Comparison of ENCODE assay signal across 8 cellular contexts in the genomic region with DNA sequence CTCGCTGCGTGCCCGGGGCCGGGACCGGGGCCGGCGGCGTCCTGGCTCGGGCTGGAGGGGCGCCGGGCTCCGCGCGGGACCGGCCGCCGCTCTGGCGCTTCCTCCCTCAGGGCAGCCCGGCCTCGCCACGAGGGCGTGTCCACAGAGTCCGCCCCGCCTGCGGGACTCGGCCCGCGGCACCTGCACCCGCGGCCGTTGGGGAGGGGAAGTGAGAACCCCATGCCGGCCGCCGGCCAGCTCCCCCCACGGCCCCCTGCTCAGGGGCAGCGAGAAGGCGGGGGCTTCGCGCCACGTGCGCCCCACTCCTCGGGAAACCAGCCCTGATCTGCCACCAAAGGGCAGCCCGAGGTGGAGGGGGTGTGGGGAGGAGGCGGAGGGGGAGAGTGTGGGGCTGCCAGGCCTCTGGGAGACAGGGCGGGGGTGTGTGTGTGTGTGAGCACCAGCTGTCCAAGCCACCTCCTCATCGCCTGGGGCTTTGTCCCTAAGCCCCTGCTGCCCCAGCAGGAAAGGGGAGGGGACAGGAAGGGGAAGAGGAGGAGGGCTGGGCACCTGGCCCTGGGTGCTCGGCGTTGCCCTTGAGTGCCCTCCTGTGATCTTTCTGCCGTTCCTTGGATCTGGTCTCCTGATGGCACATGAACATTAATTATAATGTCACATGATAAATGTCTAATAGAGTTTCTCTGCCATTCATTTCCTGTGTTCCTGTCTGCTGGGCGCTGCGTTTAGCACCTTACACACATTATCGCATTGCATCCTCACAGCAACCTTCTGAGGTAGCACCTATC. TPM values are rescaled to one million over a fixed set of nuclear protein-coding genes. Genes with fewer than 3 reads are reported as not detected.
DNase-seq lines count a peak whose midpoint lies in the region; ATAC-seq and TF ChIP-seq lines count a peak whose summit lies in the region.

A gene with protein sequence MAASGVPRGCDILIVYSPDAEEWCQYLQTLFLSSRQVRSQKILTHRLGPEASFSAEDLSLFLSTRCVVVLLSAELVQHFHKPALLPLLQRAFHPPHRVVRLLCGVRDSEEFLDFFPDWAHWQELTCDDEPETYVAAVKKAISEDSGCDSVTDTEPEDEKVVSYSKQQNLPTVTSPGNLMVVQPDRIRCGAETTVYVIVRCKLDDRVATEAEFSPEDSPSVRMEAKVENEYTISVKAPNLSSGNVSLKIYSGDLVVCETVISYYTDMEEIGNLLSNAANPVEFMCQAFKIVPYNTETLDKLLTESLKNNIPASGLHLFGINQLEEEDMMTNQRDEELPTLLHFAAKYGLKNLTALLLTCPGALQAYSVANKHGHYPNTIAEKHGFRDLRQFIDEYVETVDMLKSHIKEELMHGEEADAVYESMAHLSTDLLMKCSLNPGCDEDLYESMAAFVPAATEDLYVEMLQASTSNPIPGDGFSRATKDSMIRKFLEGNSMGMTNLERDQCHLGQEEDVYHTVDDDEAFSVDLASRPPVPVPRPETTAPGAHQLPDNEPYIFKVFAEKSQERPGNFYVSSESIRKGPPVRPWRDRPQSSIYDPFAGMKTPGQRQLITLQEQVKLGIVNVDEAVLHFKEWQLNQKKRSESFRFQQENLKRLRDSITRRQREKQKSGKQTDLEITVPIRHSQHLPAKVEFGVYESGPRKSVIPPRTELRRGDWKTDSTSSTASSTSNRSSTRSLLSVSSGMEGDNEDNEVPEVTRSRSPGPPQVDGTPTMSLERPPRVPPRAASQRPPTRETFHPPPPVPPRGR (minus strand): TSS at position 93 of the 785 bp plus-strand sequence. CDS start 120 bp downstream, outside the sequence.

- peak within 1 kb of the TSS; percentile 97 for H3K4me3 Mint-ChIP-seq in activated naive CD8-positive, alpha-beta T cell treated with anti-CD3 and anti-CD28 coated beads, Interleukin-2, amount 10 ng/mL, durations not matched to agents 7 days and 5 days

- H3K4me1 ChIP-seq in iPS-20b (ENCODE audit: insufficient read depth, low read length): peaks cover 4% of the 10 kb centered on the region; the same call in 1 of the 2 replicates

- DNase-seq in DMS 273 treated with DMSO at 0.1 percent for 48 hours (lab: John Stamatoyannopoulos, UW) (peak; percentile 39), SHP77 (lab: John Stamatoyannopoulos, UW) (peak; percentile 75 to 83), midbrain (lab: John Stamatoyannopoulos, UW) (no peak)
- DNase-seq in activated naive CD8-positive, alpha-beta T cell treated with anti-CD3 and anti-CD28 coated beads, Interleukin-2, amount 10 ng/mL, durations not matched to agents 7 days and 5 days: peak; percentile 73
- peak; percentile 11 to 27 for DNase-seq in stimulated activated CD4-positive, alpha-beta T cell treated with anti-CD3 and anti-CD28 coated beads, Interleukin-12 subunit alpha, Interleukin-12 subunit beta, amount 100 ng/mL, for 24 hours (ENCODE audit: low read depth in 2 of 2)

- H3K36me3 ChIP-seq in iPS-20b (ENCODE audit: insufficient read depth, low read depth, low read length): no peaks in the 10 kb centered on the region

- peak; percentile 56 for ATAC-seq in GM21515 (IDR thresholded peaks at IDR 0.05; ENCODE audit: unreplicated experiment)
- ATAC-seq in activated naive CD8-positive, alpha-beta T cell treated with anti-CD3 and anti-CD28 coated beads, Interleukin-2, amount 10 ng/mL, durations not matched to agents 7 days and 5 days (ENCODE audit: low read depth): peak; percentile 70

- peaks cover 8% of the 10 kb centered on the region for H3K27me3 Mint-ChIP-seq in activated naive CD8-positive, alpha-beta T cell treated with anti-CD3 and anti-CD28 coated beads, Interleukin-2, amount 10 ng/mL, durations not matched to agents 7 days and 5 days

- peaks cover 23% of the 10 kb centered on the region for H3K27me3 ChIP-seq in iPS-20b (ENCODE audit: insufficient read depth, low read length)

- no peaks in the 10 kb centered on the region for H3K9me3 Mint-ChIP-seq in activated naive CD8-positive, alpha-beta T cell treated with anti-CD3 and anti-CD28 coated beads, Interleukin-2, amount 10 ng/mL, durations not matched to agents 7 days and 5 days

- H3K9me3 ChIP-seq in iPS-20b (ENCODE audit: insufficient read depth, low read depth, low read length): no peaks in the 10 kb centered on the region

- peak within 1 kb of the TSS; percentile 81 for H3K27ac Mint-ChIP-seq in activated naive CD8-positive, alpha-beta T cell treated with anti-CD3 and anti-CD28 coated beads, Interleukin-2, amount 10 ng/mL, durations not matched to agents 7 days and 5 days

- H3K9ac ChIP-seq in iPS-20b (ENCODE audit: low read depth, low read length): peak within 1 kb of the TSS; percentile 66; the same call in 1 of the 2 replicates

- POLR2A ChIA-PET in activated naive CD8-positive, alpha-beta T cell treated with anti-CD3 and anti-CD28 coated beads, Interleukin-2, amount 10 ng/mL, durations not matched to agents 7 days and 5 days (lab: Charles Lee): no interaction called here

- peak; percentile 7; the same call in 1 of the 2 replicates for TF ChIP-seq EP300 in Ishikawa (IDR thresholded peaks at IDR 0.05; ENCODE audit: borderline replicate concordance)

- H3K4me1 Mint-ChIP-seq in activated naive CD8-positive, alpha-beta T cell treated with anti-CD3 and anti-CD28 coated beads, Interleukin-2, amount 10 ng/mL, durations not matched to agents 7 days and 5 days: peaks cover 28% of the 10 kb centered on the region

- H3K4me3 ChIP-seq in iPS-20b (ENCODE audit: low read length): peak within 1 kb of the TSS; percentile 77

- H3K36me3 Mint-ChIP-seq in activated naive CD8-positive, alpha-beta T cell treated with anti-CD3 and anti-CD28 coated beads, Interleukin-2, amount 10 ng/mL, durations not matched to agents 7 days and 5 days: no peaks in the 10 kb centered on the region

- peak; percentile 41; the same call in 1 of the 2 replicates for TF ChIP-seq RAD21 in Ishikawa (IDR thresholded peaks at IDR 0.05; ENCODE audit: low read depth)

- H3K27ac ChIP-seq in iPS-20b (ENCODE audit: low read length): no peak within 1 kb of the TSS

TF ChIP-seq in Ishikawa, 13 proteins besides CTCF, POLR2A, EP300 and RAD21:
- TF ChIP-seq EGR1 (IDR thresholded peaks at IDR 0.05) (0 out of 2 replicates have a peak, but pooled peaks have one; percentile 44), NFIC (IDR thresholded peaks at IDR 0.05) (peak; percentile 45), YY1 (IDR thresholded peaks at IDR 0.05; ENCODE audit: low read depth) (0 out of 2 replicates have a peak, but pooled peaks have one; percentile 14), TAF1 (IDR thresholded peaks at IDR 0.05; ENCODE audit: low read depth) (peak; percentile 45; the same call in 1 of the 2 replicates), CEBPB (IDR thresholded peaks at IDR 0.05) (no peak; the same call in 1 of the 2 replicates), ZBTB7A (IDR thresholded peaks at IDR 0.05; ENCODE audit: low read depth) (peak; percentile 94), CREB1 (IDR thresholded peaks at IDR 0.05; ENCODE audit: low read depth) (no peak), TCF12 (IDR thresholded peaks at IDR 0.05; ENCODE audit: low read depth) (peak; percentile 75; the same call in 1 of the 2 replicates), FOXM1 (IDR thresholded peaks at IDR 0.05; ENCODE audit: borderline replicate concordance, low read depth) (no peak)
- TF ChIP-seq, protein P1, sequence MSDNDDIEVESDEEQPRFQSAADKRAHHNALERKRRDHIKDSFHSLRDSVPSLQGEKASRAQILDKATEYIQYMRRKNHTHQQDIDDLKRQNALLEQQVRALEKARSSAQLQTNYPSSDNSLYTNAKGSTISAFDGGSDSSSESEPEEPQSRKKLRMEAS (IDR thresholded peaks at IDR 0.05): peak; percentile 79

RNA-seq across cellular contexts. Expression of the gene that starts here (rescaled TPM):
- 1 to 10 TPM; 5.3 to 7.4 TPM for total RNA-seq in activated naive CD8-positive, alpha-beta T cell treated with anti-CD3 and anti-CD28 coated beads, Interleukin-2, amount 10 ng/mL, durations not matched to agents 7 days and 5 days
